Comparison of ENCODE assay signal across 9 cellular contexts in the genomic region with DNA sequence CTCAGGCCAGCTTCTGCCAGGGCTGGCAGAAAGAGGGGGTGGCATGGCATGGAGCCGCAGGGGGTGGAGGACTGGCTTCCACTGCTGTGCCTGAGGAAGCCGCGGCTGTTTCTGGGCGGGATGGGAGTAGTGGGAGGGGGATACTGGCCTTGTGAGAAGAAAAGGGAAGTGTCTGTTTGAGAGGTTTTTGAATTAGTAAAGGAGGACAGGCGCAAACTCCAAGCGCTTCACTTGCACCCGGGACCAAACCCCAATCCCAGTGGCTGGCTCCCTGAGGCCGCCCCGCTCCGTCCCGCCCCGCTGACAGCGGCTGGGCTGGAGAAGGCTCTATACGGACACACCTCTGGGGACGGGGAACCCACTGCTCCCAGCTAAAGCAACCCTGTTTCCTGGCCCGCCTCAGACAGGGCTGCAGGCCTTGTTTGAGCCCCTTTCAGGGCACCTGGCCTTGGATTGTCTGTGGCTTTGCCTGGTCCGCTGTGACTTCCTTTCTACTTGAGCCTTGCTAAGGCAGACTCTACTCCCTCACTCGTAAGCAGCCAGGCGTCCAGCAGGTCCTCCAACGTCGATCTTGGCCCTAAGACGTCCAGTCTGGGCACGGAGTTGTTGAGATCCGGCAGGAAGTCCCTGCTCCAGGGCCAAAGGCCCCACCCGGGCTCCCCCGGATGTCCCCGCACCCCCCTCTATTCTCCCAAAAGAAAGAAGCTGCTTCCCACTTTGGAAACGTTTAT. TPM values are rescaled to one million over a fixed set of nuclear protein-coding genes. Genes with fewer than 3 reads are reported as not detected.
A peak's percentile ranks its signal among the peaks of the same experiment; 100 is the strongest.
DNase-seq lines count a peak whose midpoint lies in the region; ATAC-seq and TF ChIP-seq lines count a peak whose summit lies in the region.
"Had no signal": no experiment of that assay in that cellular context is flagged by ENCODE, and none has a peak within 500 bp of the region (broad histone marks: within the 10 kb centered on the region; RNA-seq: fewer than 3 reads in every experiment).

No MANE protein-coding gene starts in this region.

- peak overlapping the region; percentile 74 to 83 (median 77) for H3K4me3 Mint-ChIP-seq in T-cell

- H3K27me3 ChIP-seq in HAP-1 (ENCODE audit: low read depth) (no peaks in the 10 kb centered on the region), heart left ventricle (no peaks in the 10 kb centered on the region), gastrocnemius medialis (no peaks in the 10 kb centered on the region)

- H3K9me3 ChIP-seq in HAP-1 (no peaks in the 10 kb centered on the region), heart left ventricle (no peaks in the 10 kb centered on the region), gastrocnemius medialis (no peaks in the 10 kb centered on the region)

- in situ Hi-C loops in HAP-1 (cut with MboI; ENCODE audit: low sequenced_read_pairs) = no loop called here
- in situ Hi-C loops in gastrocnemius medialis (cut with MboI; ENCODE audit: low sequenced_read_pairs in 4 of 4) = no loop called here

- DNase-seq in DMS79 treated with DMSO at 0.1 percent for 48 hours (lab: John Stamatoyannopoulos, UW) (peak; percentile 80), HAP-1 (ENCODE audit: low spot score in 2 of 2) (no peak), T-cell (peak in 1 of 34 experiments; percentile 8), heart left ventricle (no peak), gastrocnemius medialis (no peak), NCI-H774 (lab: John Stamatoyannopoulos, UW) (no peak), T-helper 9 cell (no peak)

- CTCF ChIA-PET in T-cell (lab: Charles Lee) = interaction anchor here (0.6 to 2.2 kb wide), 27 partner anchors 16 to 395 kb away, joined by 3 to 38 read pairs (median 4); partner anchors contain the start of genes APOA5 (in 1 of the 2), BUD13 (in 1 of the 2), PAFAH1B2 (in 1 of the 2) and SIDT2 (in 1 of the 2)

- intact Hi-C loops in heart left ventricle (cut with DNase I) (loop anchor here in 5 of 10 donors (1.0 to 5.0 kb wide), 3 partner anchors 43 to 44 kb away; partner anchors contain the start of gene APOA5 (in 5 of the 5)), gastrocnemius medialis (cut with DNase I; ENCODE audit: low total_unique reads) (no loop called here)

- TF ChIP-seq CTCF in heart left ventricle (IDR thresholded peaks at IDR 0.05) (no peak), gastrocnemius medialis (IDR thresholded peaks at IDR 0.05 in 4 of 5, conservative IDR thresholded peaks at IDR 0.05 in 1 of 5) (no peak)

- no peaks in the 10 kb centered on the region for H3K36me3 Mint-ChIP-seq in T-cell

- peaks cover 14 to 18% (median 15%) of the 10 kb centered on the region in 3 donors for H3K4me1 Mint-ChIP-seq in T-cell

- TF ChIP-seq POLR2A in heart left ventricle (IDR thresholded peaks at IDR 0.05) = no peak
- no peak for TF ChIP-seq POLR2A in gastrocnemius medialis (IDR thresholded peaks at IDR 0.05)

- peak overlapping the region; percentile 27 for H3K4me3 ChIP-seq in HAP-1
- H3K4me3 ChIP-seq in heart left ventricle = peak overlapping the region in 11 of 12 donors; percentile 19 to 60 (median 46)
- peak overlapping the region; percentile 43 to 55 (median 44) for H3K4me3 ChIP-seq in gastrocnemius medialis

- no peaks in the 10 kb centered on the region for H3K36me3 ChIP-seq in HAP-1 (replicated peaks)
- no peaks in the 10 kb centered on the region for H3K36me3 ChIP-seq in heart left ventricle
- no peaks in the 10 kb centered on the region for H3K36me3 ChIP-seq in gastrocnemius medialis

- H3K27ac ChIP-seq in heart left ventricle = peak overlapping the region; percentile 69 to 90 (median 82)
- H3K27ac ChIP-seq in gastrocnemius medialis = peak overlapping the region; percentile 63 to 70 (median 66)

- 39 to 57% (median 45%) methylated on average over 24 to 28 of the region's 28 CpGs for WGBS in heart left ventricle, 4 donors

- no peaks in the 10 kb centered on the region for H3K9me3 Mint-ChIP-seq in T-cell

- no peaks in the 10 kb centered on the region for H3K27me3 Mint-ChIP-seq in T-cell

- peak in 2 of 4 experiments; percentile 7 to 19 for ATAC-seq in T-cell (replicated peaks in 1 of 4)
- ATAC-seq in heart left ventricle = peak in 2 of 4 donors; percentile 53 to 78
- ATAC-seq in gastrocnemius medialis = peak; percentile 23 to 28
- ATAC-seq in GM19467 (IDR thresholded peaks at IDR 0.05; ENCODE audit: unreplicated experiment) = no peak

- H3K4me1 ChIP-seq in HAP-1 (peaks cover 7% of the 10 kb centered on the region), heart left ventricle (peaks cover 0 to 54% (median 28%) of the 10 kb centered on the region in 12 donors), gastrocnemius medialis (peaks cover 10 to 14% of the 10 kb centered on the region in 2 donors)

- peak overlapping the region in 1 of 2 donors; percentile 44 for H3K27ac Mint-ChIP-seq in T-cell

- POLR2A ChIA-PET in T-cell (lab: Charles Lee) = interaction anchor here (0.6 to 1.4 kb wide), 6 partner anchors 18 to 303 kb away, joined by 3 to 12 read pairs (median 4); partner anchors contain the start of gene APOA5 (in 1 of the 2)

RNA-seq across cellular contexts. Expression of gene APOA1, which starts 2.2 kb away (rescaled TPM):
- total RNA-seq in T-cell = 1 to 10 TPM in 4 of 5 donors, not detected in 1; 1.1 to 5.4 (median 4.2) TPM
- 100 to 1,000 TPM in 2 of 9 donors, 10 to 100 TPM in 6, 1 to 10 TPM in 1; 10.0 to 383 (median 59.3) TPM for total RNA-seq in heart left ventricle
- 100 to 1,000 TPM in 1 of 2 donors, 10 to 100 TPM in 1; 87.7 to 422 TPM for polyA plus RNA-seq in heart left ventricle
- total RNA-seq in gastrocnemius medialis = 10 to 100 TPM in 2 of 4 donors, under 1 TPM in 1, not detected in 1; 0.56 to 35.8 (median 18.2) TPM

RNA-seq across cellular contexts. Expression of gene APOC3, which starts 5.5 kb away (rescaled TPM):
- total RNA-seq in T-cell = 1 to 10 TPM in 3 of 5 donors, not detected in 2; 3.3 to 4.1 (median 3.7) TPM
- total RNA-seq in heart left ventricle = 1 to 10 TPM in 1 of 9 donors, under 1 TPM in 1, not detected in 7; 0.39 to 9.9 TPM
- not detected for polyA plus RNA-seq in heart left ventricle
- total RNA-seq in gastrocnemius medialis = 10 to 100 TPM in 2 of 4 donors, not detected in 2; 19.3 to 45.7 TPM
- total RNA-seq: RPMI7951 had no signal

RNA-seq across cellular contexts. Expression of gene APOA4, which starts 12.1 kb away (rescaled TPM):
- total RNA-seq in T-cell (not detected), heart left ventricle (not detected), gastrocnemius medialis (1 to 10 TPM in 2 of 4 donors, not detected in 2; 2.6 to 3.5 TPM)
- under 1 TPM in 1 of 2 donors, not detected in 1; 0.86 TPM for polyA plus RNA-seq in heart left ventricle
- total RNA-seq: RPMI7951 had no signal

RNA-seq across cellular contexts. Expression of gene APOA5, which starts 43.5 kb away (rescaled TPM):
- total RNA-seq in T-cell = under 1 TPM in 2 of 5 donors, not detected in 3; 0.19 to 0.85 TPM
- total RNA-seq in heart left ventricle = not detected
- polyA plus RNA-seq in heart left ventricle = not detected
- 1 to 10 TPM in 2 of 4 donors, not detected in 2; 1.0 to 2.9 TPM for total RNA-seq in gastrocnemius medialis
- total RNA-seq: RPMI7951 had no signal

RNA-seq across cellular contexts. Expression of gene ZPR1, which starts 47.4 kb away (rescaled TPM):
- total RNA-seq in T-cell = 100 to 1,000 TPM in 2 of 5 donors, 10 to 100 TPM in 3; 57.8 to 113 (median 62.2) TPM
- total RNA-seq in heart left ventricle = 10 to 100 TPM in 8 of 9 donors, 1 to 10 TPM in 1; 9.7 to 48.7 (median 27.1) TPM
- polyA plus RNA-seq in heart left ventricle = 10 to 100 TPM in 1 of 2 donors, 1 to 10 TPM in 1; 6.2 to 59.4 TPM
- 10 to 100 TPM; 43.3 to 82.5 (median 56.9) TPM for total RNA-seq in gastrocnemius medialis
